Comparison of ENCODE assay signal across 1 cellular context in genomic region chr22:30324008-30324730, GRCh38.
TF ChIP-seq lines count a peak whose summit lies in the region.

No MANE protein-coding gene starts in this region.

TF ChIP-seq in A549, 52 proteins besides CTCF, POLR2A, EP300 and RAD21:
- no peak for TF ChIP-seq CBX2 (IDR thresholded peaks at IDR 0.05; ENCODE audit: borderline replicate concordance, low read depth)
- TF ChIP-seq KDM1A (IDR thresholded peaks at IDR 0.05; ENCODE audit: low read depth): no peak
- TF ChIP-seq HEYL (CRISPR knock-in tag; IDR thresholded peaks at IDR 0.05): no peak
- TF ChIP-seq PBX3 (IDR thresholded peaks at IDR 0.05): no peak
- no peak for TF ChIP-seq MYC (IDR thresholded peaks at IDR 0.05; ENCODE audit: borderline replicate concordance, low read length)
- TF ChIP-seq ZNF302 (CRISPR knock-in tag; IDR thresholded peaks at IDR 0.05): no peak
- no peak for TF ChIP-seq CHD4 (IDR thresholded peaks at IDR 0.05; ENCODE audit: borderline replicate concordance)
- TF ChIP-seq RNF2 (IDR thresholded peaks at IDR 0.05; ENCODE audit: borderline replicate concordance, low read depth): no peak
- no peak for TF ChIP-seq JUN (IDR thresholded peaks at IDR 0.05)
- TF ChIP-seq RCOR1 (IDR thresholded peaks at IDR 0.05; ENCODE audit: low read depth, low read length): no peak
- TF ChIP-seq HOXB13 (CRISPR knock-in tag; IDR thresholded peaks at IDR 0.05; ENCODE audit: low read depth): no peak
